2 cellular contexts compared by ENCODE assay signal in the genomic region with DNA sequence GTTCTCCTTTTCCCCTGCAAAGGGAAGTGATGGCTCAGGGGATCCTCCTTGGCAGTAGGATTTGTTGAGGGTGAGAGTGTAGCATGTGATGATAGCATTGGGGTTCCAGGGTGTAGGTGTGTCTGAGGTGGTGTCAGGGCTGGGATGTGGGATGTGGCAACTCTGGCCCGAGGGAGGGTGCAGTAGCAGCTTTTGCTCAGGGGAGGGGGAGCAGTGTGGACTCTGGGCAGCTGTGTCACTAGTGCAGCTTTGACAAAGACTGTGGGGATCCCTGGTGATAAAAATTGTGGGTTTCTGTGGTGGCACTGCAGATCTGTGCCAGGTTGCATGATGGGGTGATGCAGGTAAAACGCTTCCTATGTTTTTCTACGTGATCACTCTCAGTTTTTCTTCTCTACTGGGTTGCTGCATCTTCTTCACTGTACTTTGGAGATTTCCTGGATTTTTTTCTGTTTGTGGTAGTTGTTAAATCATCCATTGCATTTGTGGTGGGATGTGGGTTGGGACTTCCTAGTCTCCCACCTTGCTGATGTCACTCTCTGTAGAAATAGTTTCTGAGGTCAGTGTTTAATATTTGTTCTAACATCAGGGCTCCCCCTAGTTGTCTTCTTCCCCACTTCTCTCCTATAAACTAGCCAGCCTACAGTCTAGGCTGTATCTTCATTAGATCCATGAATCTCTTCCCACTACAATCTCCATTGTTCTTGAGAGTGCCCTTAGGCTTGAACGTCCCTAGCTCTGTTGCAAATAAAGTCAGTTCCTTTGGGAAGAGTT.
TF ChIP-seq lines count a peak whose summit lies in the region.

No MANE protein-coding gene starts in this region.

TF ChIP-seq in IMR-90, 13 proteins besides CTCF, POLR2A, EP300 and RAD21:
- TF ChIP-seq, protein P1, sequence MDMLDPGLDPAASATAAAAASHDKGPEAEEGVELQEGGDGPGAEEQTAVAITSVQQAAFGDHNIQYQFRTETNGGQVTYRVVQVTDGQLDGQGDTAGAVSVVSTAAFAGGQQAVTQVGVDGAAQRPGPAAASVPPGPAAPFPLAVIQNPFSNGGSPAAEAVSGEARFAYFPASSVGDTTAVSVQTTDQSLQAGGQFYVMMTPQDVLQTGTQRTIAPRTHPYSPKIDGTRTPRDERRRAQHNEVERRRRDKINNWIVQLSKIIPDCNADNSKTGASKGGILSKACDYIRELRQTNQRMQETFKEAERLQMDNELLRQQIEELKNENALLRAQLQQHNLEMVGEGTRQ (IDR thresholded peaks at IDR 0.05; ENCODE audit: low read depth, low read length), result no peak
- no peak for TF ChIP-seq RCOR1 (IDR thresholded peaks at IDR 0.05; ENCODE audit: insufficient replicate concordance, low read length)
- TF ChIP-seq MAFK (IDR thresholded peaks at IDR 0.05; ENCODE audit: low read depth, low read length), result no peak
- TF ChIP-seq MXI1 (IDR thresholded peaks at IDR 0.05; ENCODE audit: borderline replicate concordance, low read depth, low read length), result no peak

TF ChIP-seq in SK-N-SH, 30 proteins besides CTCF, POLR2A, EP300 and RAD21 (continued from another document):
- TF ChIP-seq, protein P2, sequence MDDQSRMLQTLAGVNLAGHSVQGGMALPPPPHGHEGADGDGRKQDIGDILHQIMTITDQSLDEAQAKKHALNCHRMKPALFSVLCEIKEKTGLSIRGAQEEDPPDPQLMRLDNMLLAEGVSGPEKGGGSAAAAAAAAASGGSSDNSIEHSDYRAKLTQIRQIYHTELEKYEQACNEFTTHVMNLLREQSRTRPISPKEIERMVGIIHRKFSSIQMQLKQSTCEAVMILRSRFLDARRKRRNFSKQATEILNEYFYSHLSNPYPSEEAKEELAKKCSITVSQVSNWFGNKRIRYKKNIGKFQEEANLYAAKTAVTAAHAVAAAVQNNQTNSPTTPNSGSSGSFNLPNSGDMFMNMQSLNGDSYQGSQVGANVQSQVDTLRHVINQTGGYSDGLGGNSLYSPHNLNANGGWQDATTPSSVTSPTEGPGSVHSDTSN (IDR thresholded peaks at IDR 0.05), result no peak
- no peak for TF ChIP-seq GATA2 (CRISPR knock-in tag; IDR thresholded peaks at IDR 0.05)
- no peak for TF ChIP-seq ELF1 (IDR thresholded peaks at IDR 0.05)
- TF ChIP-seq, protein P3, sequence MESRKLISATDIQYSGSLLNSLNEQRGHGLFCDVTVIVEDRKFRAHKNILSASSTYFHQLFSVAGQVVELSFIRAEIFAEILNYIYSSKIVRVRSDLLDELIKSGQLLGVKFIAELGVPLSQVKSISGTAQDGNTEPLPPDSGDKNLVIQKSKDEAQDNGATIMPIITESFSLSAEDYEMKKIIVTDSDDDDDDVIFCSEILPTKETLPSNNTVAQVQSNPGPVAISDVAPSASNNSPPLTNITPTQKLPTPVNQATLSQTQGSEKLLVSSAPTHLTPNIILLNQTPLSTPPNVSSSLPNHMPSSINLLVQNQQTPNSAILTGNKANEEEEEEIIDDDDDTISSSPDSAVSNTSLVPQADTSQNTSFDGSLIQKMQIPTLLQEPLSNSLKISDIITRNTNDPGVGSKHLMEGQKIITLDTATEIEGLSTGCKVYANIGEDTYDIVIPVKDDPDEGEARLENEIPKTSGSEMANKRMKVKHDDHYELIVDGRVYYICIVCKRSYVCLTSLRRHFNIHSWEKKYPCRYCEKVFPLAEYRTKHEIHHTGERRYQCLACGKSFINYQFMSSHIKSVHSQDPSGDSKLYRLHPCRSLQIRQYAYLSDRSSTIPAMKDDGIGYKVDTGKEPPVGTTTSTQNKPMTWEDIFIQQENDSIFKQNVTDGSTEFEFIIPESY (IDR thresholded peaks at IDR 0.05; ENCODE audit: borderline replicate concordance, low read depth), result no peak
- TF ChIP-seq, protein P4, sequence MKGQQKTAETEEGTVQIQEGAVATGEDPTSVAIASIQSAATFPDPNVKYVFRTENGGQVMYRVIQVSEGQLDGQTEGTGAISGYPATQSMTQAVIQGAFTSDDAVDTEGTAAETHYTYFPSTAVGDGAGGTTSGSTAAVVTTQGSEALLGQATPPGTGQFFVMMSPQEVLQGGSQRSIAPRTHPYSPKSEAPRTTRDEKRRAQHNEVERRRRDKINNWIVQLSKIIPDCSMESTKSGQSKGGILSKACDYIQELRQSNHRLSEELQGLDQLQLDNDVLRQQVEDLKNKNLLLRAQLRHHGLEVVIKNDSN (IDR thresholded peaks at IDR 0.05; ENCODE audit: borderline replicate concordance, low read depth), result no peak
- TF ChIP-seq TCF12 (IDR thresholded peaks at IDR 0.05), result no peak
- TF ChIP-seq, protein P5, sequence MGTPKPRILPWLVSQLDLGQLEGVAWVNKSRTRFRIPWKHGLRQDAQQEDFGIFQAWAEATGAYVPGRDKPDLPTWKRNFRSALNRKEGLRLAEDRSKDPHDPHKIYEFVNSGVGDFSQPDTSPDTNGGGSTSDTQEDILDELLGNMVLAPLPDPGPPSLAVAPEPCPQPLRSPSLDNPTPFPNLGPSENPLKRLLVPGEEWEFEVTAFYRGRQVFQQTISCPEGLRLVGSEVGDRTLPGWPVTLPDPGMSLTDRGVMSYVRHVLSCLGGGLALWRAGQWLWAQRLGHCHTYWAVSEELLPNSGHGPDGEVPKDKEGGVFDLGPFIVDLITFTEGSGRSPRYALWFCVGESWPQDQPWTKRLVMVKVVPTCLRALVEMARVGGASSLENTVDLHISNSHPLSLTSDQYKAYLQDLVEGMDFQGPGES (IDR thresholded peaks at IDR 0.05; ENCODE audit: low read depth, low read length), result no peak
- TF ChIP-seq POLR2AphosphoS5 (IDR thresholded peaks at IDR 0.05; ENCODE audit: low read depth, low read length), result no peak
- TF ChIP-seq FOXM1 (IDR thresholded peaks at IDR 0.05; ENCODE audit: low read depth), result no peak
- TF ChIP-seq EZH2phosphoT487 (IDR thresholded peaks at IDR 0.05; ENCODE audit: borderline replicate concordance, low read depth), result no peak
- TF ChIP-seq GABPA (IDR thresholded peaks at IDR 0.05; ENCODE audit: low read depth), result no peak
- no peak for TF ChIP-seq RXRA (IDR thresholded peaks at IDR 0.05; ENCODE audit: borderline replicate concordance, low read depth)
